1 cellular context compared by ENCODE assay signal in genomic region chr1:1489861-1490260, GRCh38.
TF ChIP-seq lines count a peak whose summit lies in the region.

No MANE protein-coding gene starts in this region.

TF ChIP-seq in HepG2, 621 proteins besides CTCF, POLR2A, EP300 and RAD21:
- no peak for TF ChIP-seq REXO4 (CRISPR knock-in tag; IDR thresholded peaks at IDR 0.05; ENCODE audit: borderline replicate concordance)
- TF ChIP-seq AGO2 (optimal IDR thresholded peaks at IDR 0.05; ENCODE audit: low read depth, low read length) = peak; percentile 24
- no peak for TF ChIP-seq SOX13 (IDR thresholded peaks at IDR 0.05)
- no peak for TF ChIP-seq SOX13 (CRISPR knock-in tag; conservative IDR thresholded peaks at IDR 0.05 in 1 of 2, IDR thresholded peaks at IDR 0.05 in 1 of 2)
- TF ChIP-seq HMGA1 (CRISPR knock-in tag; conservative IDR thresholded peaks at IDR 0.05) = no peak
